15 cellular contexts compared by ENCODE assay signal in genomic region chr2:24508878-24509277, GRCh38. TPM values are rescaled to one million over a fixed set of nuclear protein-coding genes. Genes with fewer than 3 reads are reported as not detected.
DNase-seq lines count a peak whose midpoint lies in the region; ATAC-seq, FAIRE-seq and TF ChIP-seq lines count a peak whose summit lies in the region.
"Had no signal": no experiment of that assay in that cellular context is flagged by ENCODE, and none has a peak within 500 bp of the region (broad histone marks: within the 10 kb centered on the region; RNA-seq: fewer than 3 reads in every experiment).

No MANE protein-coding gene starts in this region.

- no peak for TF ChIP-seq POLR2A in GM12891 (IDR thresholded peaks at IDR 0.05; ENCODE audit: low read depth, low read length)
- TF ChIP-seq POLR2A in HepG2 (IDR thresholded peaks at IDR 0.05; ENCODE audit: insufficient read depth in 1 of 2, low read depth in 2 of 2, low read length in 2 of 2) = no peak

- intact Hi-C loops in HepG2 (cut with micrococcal nuclease; ENCODE audit: unreplicated experiment) = no loop called here

- H3K4me3 Mint-ChIP-seq in WTC11 = no peak overlapping the region
- H3K4me3 Mint-ChIP-seq: T-helper 17 cell had no signal

- DNase-seq in GM12891 (ENCODE audit: insufficient read length, low spot score) (no peak), WTC11 (ENCODE audit: low spot score) (no peak), HepG2 (ENCODE audit: low spot score) (no peak), kidney tubule cell (ENCODE audit: low spot score) (no peak)
- no peak for DNase-seq in stimulated activated CD4-positive, alpha-beta T cell treated with anti-CD3 and anti-CD28 coated beads, Interleukin-4, amount 100 ng/mL, for 4 hours
- DNase-seq: activated CD4-positive, alpha-beta T cell treated with anti-CD3 and anti-CD28 coated beads for 48 hours; aorta; CD4-positive, alpha-beta memory T cell; EL; KG1; NCI-H1694; NCI-H526; T-helper 17 cell had no signal

- H2AFZ ChIP-seq in HepG2 (ENCODE audit: low read length) = no peak overlapping the region

- H3K27me3 Mint-ChIP-seq in WTC11 (ENCODE audit: low read depth) = no peaks in the 10 kb centered on the region
- H3K27me3 Mint-ChIP-seq: CD4-positive, alpha-beta memory T cell; T-helper 17 cell had no signal

- H3K9ac ChIP-seq in HepG2 (ENCODE audit: insufficient read depth, low read depth, low read length) = no peak overlapping the region

- in situ Hi-C loops in HepG2 (cut with HindIII; ENCODE audit: extremely low pct_ligation_motif_present, low pct_unique_long_range_greater_than_20kb) = no loop called here

- POLR2A ChIA-PET in WTC11 (lab: Charles Lee) (no interaction called here), HepG2 (lab: Yijun Ruan, JAX) (no interaction called here)

- no peaks in the 10 kb centered on the region for H3K36me3 Mint-ChIP-seq in WTC11

- H3K4me1 Mint-ChIP-seq in WTC11 = peaks cover 4% of the 10 kb centered on the region

- no peak overlapping the region for H3K4me2 ChIP-seq in HepG2 (ENCODE audit: low read depth, low read length)

- no peaks in the 10 kb centered on the region for H3K27me3 ChIP-seq in HepG2 (ENCODE audit: control insufficient read depth in 1 of 2, insufficient read depth in 2 of 2, low read length in 2 of 2)

- H3K9me3 Mint-ChIP-seq in WTC11 = no peaks in the 10 kb centered on the region
- H3K9me3 Mint-ChIP-seq: CD4-positive, alpha-beta memory T cell had no signal

- H3K27ac Mint-ChIP-seq in WTC11 = peak overlapping the region; percentile 22; the same call in 1 of the 2 replicates

- WGBS in HepG2 (ENCODE audit: low lambda C conversion rate) = 90% methylated on average over 1 of the region's 1 CpG

- FAIRE-seq in GM12891 (lab: Jason Lieb, UNC) (peak; percentile 51), HepG2 (lab: Jason Lieb, UNC) (peak; percentile 44)

- H3K27ac ChIP-seq in HepG2 (ENCODE audit: extremely low read length, insufficient read depth, low read length) = no peak overlapping the region

- H3K9me3 ChIP-seq in HepG2 (ENCODE audit: low read length) = no peaks in the 10 kb centered on the region

- TF ChIP-seq RAD21 in HepG2 (CRISPR knock-in tag; IDR thresholded peaks at IDR 0.05) = no peak

- H3K36me3 ChIP-seq in HepG2 (replicated peaks in 1 of 2; ENCODE audit: control insufficient read depth in 1 of 2, insufficient read depth in 2 of 2, low read length in 2 of 2) = no peaks in the 10 kb centered on the region

- H4K20me1 ChIP-seq in HepG2 (ENCODE audit: insufficient read depth, low read length) = no peaks in the 10 kb centered on the region; the same call in 1 of the 2 replicates

- H3K4me3 ChIP-seq in HepG2 (replicated peaks in 1 of 3; ENCODE audit: insufficient read depth in 1 of 3, low read depth in 2 of 3, low read length in 3 of 3) = no peak overlapping the region

- TF ChIP-seq CTCF in WTC11 (IDR thresholded peaks at IDR 0.05) (no peak), HepG2 (CRISPR knock-in tag; IDR thresholded peaks at IDR 0.05) (no peak)

- CTCF ChIA-PET in WTC11 (lab: Charles Lee) (no interaction called here), HepG2 (lab: Yijun Ruan, JAX; ENCODE audit: low intra/inter-chr PET ratio, low total read pairs) (no interaction called here)

- H3K79me2 ChIP-seq in HepG2 (ENCODE audit: insufficient read depth, low read length) = no peaks in the 10 kb centered on the region

- TF ChIP-seq EP300 in HepG2 (IDR thresholded peaks at IDR 0.05; ENCODE audit: low read depth in 2 of 2, low read length in 2 of 2) (no peak), HepG2 (CRISPR knock-in tag; IDR thresholded peaks at IDR 0.05; ENCODE audit: borderline replicate concordance) (no peak)

- no peaks in the 10 kb centered on the region for H3K4me1 ChIP-seq in HepG2 (ENCODE audit: insufficient read depth, low read length)

- no TSS peak for BruUV-seq in HepG2 (replicated peaks; lab: Mats Ljungman, UMichigan)

- ATAC-seq in GM21723 (IDR thresholded peaks at IDR 0.05; ENCODE audit: unreplicated experiment) = peak; percentile 1
- ATAC-seq in WTC11 = no peak
- no peak for ATAC-seq in HepG2
- ATAC-seq in HG02623 (IDR thresholded peaks at IDR 0.05; ENCODE audit: unreplicated experiment) = no peak
- ATAC-seq: T-helper 17 cell had no signal

TF ChIP-seq in GM12891, 5 proteins besides CTCF, POLR2A, EP300 and RAD21:
- no peak for TF ChIP-seq PAX5 (IDR thresholded peaks at IDR 0.05; ENCODE audit: insufficient read depth, low read length, severe bottlenecking)
- TF ChIP-seq SPI1 (IDR thresholded peaks at IDR 0.05; ENCODE audit: low read depth, low read length) = no peak
- TF ChIP-seq POU2F2 (IDR thresholded peaks at IDR 0.05; ENCODE audit: low read depth, low read length) = no peak
- no peak for TF ChIP-seq POLR2AphosphoS5 (IDR thresholded peaks at IDR 0.05; ENCODE audit: low read depth, low read length)
- no peak for TF ChIP-seq TAF1 (IDR thresholded peaks at IDR 0.05; ENCODE audit: low read depth, low read length)

TF ChIP-seq in WTC11, 78 proteins besides CTCF, POLR2A, EP300 and RAD21 (continues in another document):
- no peak for TF ChIP-seq ZNF138 (CRISPR knock-in tag; conservative IDR thresholded peaks at IDR 0.05)

TF ChIP-seq in HepG2, 621 proteins besides CTCF, POLR2A, EP300 and RAD21:
- TF ChIP-seq EZH2 (conservative IDR thresholded peaks at IDR 0.05; ENCODE audit: low read depth, low read length) = no peak
- TF ChIP-seq HNF4G (IDR thresholded peaks at IDR 0.05; ENCODE audit: borderline replicate concordance, low read depth, low read length) = no peak
- no peak for TF ChIP-seq HNF4G (CRISPR knock-in tag; IDR thresholded peaks at IDR 0.05; ENCODE audit: borderline replicate concordance, low read depth)
- TF ChIP-seq ZNF124 (CRISPR knock-in tag; IDR thresholded peaks at IDR 0.05) = no peak
- TF ChIP-seq CEBPB (IDR thresholded peaks at IDR 0.05; ENCODE audit: borderline replicate concordance, low read depth, low read length) = peak; percentile 97
- 0 out of 2 replicates have a peak, but pooled peaks have one; percentile 18 for TF ChIP-seq ATF1 (CRISPR knock-in tag; IDR thresholded peaks at IDR 0.05)
- TF ChIP-seq CEBPG (CRISPR knock-in tag; IDR thresholded peaks at IDR 0.05) = peak; percentile 80
TF ChIP-seq in HepG2: peak in this region for 3.

RNA-seq across cellular contexts. Expression of gene NCOA1, which starts 17.8 kb away (rescaled TPM):
- polyA plus RNA-seq in GM12891 (2012; ENCODE audit: low read depth, missing spikeins) = 11.7 TPM
- total RNA-seq in WTC11 (2021) (11.3 to 16.9 TPM (median 14.2 TPM) in 3 replicates), HepG2 (2016; rRNA removed; fragmentation: Illumina TruSeq; extraction: Trizol) (10.0 and 10.5 TPM in 2 replicates)
- 10.8 and 14.2 TPM in 2 replicates for total RNA-seq in HepG2 (2016; cell fraction: cytosol; rRNA removed; fragmentation: Illumina TruSeq; extraction: Trizol; ENCODE audit: low read depth)
- 9.4 and 9.8 TPM in 2 replicates for total RNA-seq in HepG2 (2016; cell fraction: insoluble cytoplasmic fraction; rRNA removed; fragmentation: Illumina TruSeq; extraction: Trizol)
- total RNA-seq in HepG2 (2016; cell fraction: membrane; rRNA removed; fragmentation: Illumina TruSeq; extraction: Trizol) = 7.0 and 7.2 TPM in 2 replicates
- total RNA-seq in HepG2 (2016; cell fraction: nucleus; rRNA removed; fragmentation: Illumina TruSeq; extraction: Trizol) = 11.9 and 13.8 TPM in 2 replicates
- polyA plus RNA-seq in HepG2 (2011; rRNA removed) = 10.4 and 12.0 TPM in 2 replicates
- polyA plus RNA-seq in HepG2 (2011; cell fraction: cytosol; rRNA removed) = 5.9 and 9.5 TPM in 2 replicates
- polyA plus RNA-seq in HepG2 (2011; cell fraction: nucleus; rRNA removed) = 8.0 and 8.5 TPM in 2 replicates
- 5.8 and 6.9 TPM in 2 replicates for polyA plus RNA-seq in HepG2 (2012)
- polyA plus RNA-seq in HepG2 (2016; cell fraction: cytosol; fragmentation: Illumina TruSeq; extraction: Trizol; ENCODE audit: low read depth) = 0.35 and 0.40 TPM in 2 replicates
- 8.7 and 9.6 TPM in 2 replicates for polyA plus RNA-seq in HepG2 (2016; cell fraction: insoluble cytoplasmic fraction; fragmentation: Illumina TruSeq; extraction: Trizol; ENCODE audit: low read depth)
- polyA plus RNA-seq in HepG2 (2016; cell fraction: membrane; fragmentation: Illumina TruSeq; extraction: Trizol; ENCODE audit: low read depth) = 1.9 and 2.5 TPM in 2 replicates
- 8.1 and 10.3 TPM in 2 replicates for polyA plus RNA-seq in HepG2 (2016; cell fraction: nucleus; fragmentation: Illumina TruSeq; extraction: Trizol; ENCODE audit: insufficient read depth, low read depth)
- 18.1 and 20.0 TPM in 2 replicates for polyA minus RNA-seq in HepG2 (2011; rRNA and poly(A)+ RNA removed; ENCODE audit: low replicate concordance)
- 7.8 and 12.5 TPM in 2 replicates for polyA minus RNA-seq in HepG2 (2011; cell fraction: cytosol; rRNA and poly(A)+ RNA removed)
- 43.6 and 54.5 TPM in 2 replicates for polyA minus RNA-seq in HepG2 (2011; cell fraction: nucleus; rRNA and poly(A)+ RNA removed)
